ENCODE assay signal across 16 cellular contexts in the genomic region with DNA sequence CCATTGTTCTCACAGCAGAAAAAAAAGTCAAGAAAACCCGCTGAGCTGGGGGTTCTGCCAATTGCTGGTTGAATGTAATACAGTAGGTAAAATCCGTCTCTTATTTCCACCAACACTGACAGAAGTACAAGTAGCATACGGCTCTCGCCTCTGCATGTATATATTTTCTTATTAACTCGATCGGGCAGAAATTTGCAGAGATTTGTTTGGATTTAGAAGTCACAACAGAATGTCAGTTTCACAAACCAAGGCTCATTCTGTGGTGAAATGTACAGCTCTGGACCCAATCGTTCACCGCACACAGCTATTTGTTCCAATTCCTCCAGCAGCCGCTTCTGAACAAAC.
DNase-seq lines count a peak whose midpoint lies in the region; ATAC-seq, FAIRE-seq and TF ChIP-seq lines count a peak whose summit lies in the region.
"Had no signal": no experiment of that assay in that cellular context is flagged by ENCODE, and none has a peak within 500 bp of the region (broad histone marks: within the 10 kb centered on the region; RNA-seq: fewer than 3 reads in every experiment).

No MANE protein-coding gene starts in this region.

- H3K4me3 ChIP-seq in SK-N-MC (peak overlapping the region; percentile 70), skin epidermis (peak overlapping the region in 3 of 7 experiments; percentile 0 to 8 (median 5))

- peak overlapping the region; percentile 78 for H3K9ac ChIP-seq in SK-N-MC (ENCODE audit: insufficient read length)

- DNase-seq in D721Med (ENCODE audit: insufficient read length, low spot score) (no peak), SK-N-MC (ENCODE audit: low read depth, low spot score) (no peak), globus pallidus (ENCODE audit: low spot score) (peak; percentile 62), HCEC 1CT (no peak)
- DNase-seq in activated CD4-positive, alpha-beta T cell treated with anti-CD3 and anti-CD28 coated beads, Interleukin-2, amount 50 U/mL, for 48 hours, result no peak
- DNase-seq: activated naive CD4-positive, alpha-beta T cell treated with anti-CD3 and anti-CD28 coated beads for 36 hours; CD8-positive, alpha-beta T cell; cortex of kidney; foreskin melanocyte; left colon; NCI-H446 treated with DMSO at 0.1 percent for 48 hours had no signal

- no peak for ATAC-seq in GM21526 (IDR thresholded peaks at IDR 0.05; ENCODE audit: low FRiP score, unreplicated experiment)
- no peak for ATAC-seq in GM18520 (IDR thresholded peaks at IDR 0.05; ENCODE audit: unreplicated experiment)
- ATAC-seq: CD8-positive, alpha-beta T cell; left colon; Panc1; stimulated activated effector memory CD8-positive, alpha-beta T cell treated with anti-CD3 and anti-CD28 coated beads, Interleukin-12 subunit alpha, Interleukin-12 subunit beta, amount 100 ng/mL, for 72 hours had no signal

- H3K27ac ChIP-seq in SK-N-MC (peak overlapping the region; percentile 94), skin epidermis (peak overlapping the region in 13 of 21 experiments; percentile 20 to 83 (median 62))

- no peaks in the 10 kb centered on the region for H3K9me3 ChIP-seq in SK-N-MC (ENCODE audit: low read depth, low read length)

- peak; percentile 98 for FAIRE-seq in D721Med (lab: Jason Lieb, UNC)

- no peak for TF ChIP-seq CTCF in D721Med (IDR thresholded peaks at IDR 0.05; ENCODE audit: insufficient read depth, missing control alignments)

- no peaks in the 10 kb centered on the region for H3K36me3 ChIP-seq in SK-N-MC (ENCODE audit: insufficient read depth, low read length)
